Comparison of ENCODE assay signal across 8 cellular contexts in the genomic region with DNA sequence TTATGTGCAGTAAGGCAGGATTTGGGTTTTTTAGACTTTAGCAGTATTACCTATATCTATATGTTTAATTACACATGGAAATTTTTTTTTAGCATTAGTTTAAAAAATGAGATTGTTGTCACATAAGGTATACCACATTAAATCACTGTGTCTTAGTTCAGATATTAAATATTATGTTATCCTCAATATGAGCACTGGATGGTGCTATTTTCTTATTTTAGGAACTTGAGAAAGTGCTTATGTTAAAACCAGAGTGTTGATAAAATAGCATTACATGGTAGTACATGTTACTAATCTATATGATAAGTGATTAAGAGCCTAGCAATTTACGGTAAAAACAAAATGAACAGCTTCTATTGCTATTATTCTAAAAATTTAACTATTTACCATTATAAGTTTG. TPM values are rescaled to one million over a fixed set of nuclear protein-coding genes. Genes with fewer than 3 reads are reported as not detected.
DNase-seq lines count a peak whose midpoint lies in the region; ATAC-seq, FAIRE-seq and TF ChIP-seq lines count a peak whose summit lies in the region.

No MANE protein-coding gene starts in this region.

- no peaks in the 10 kb centered on the region for H3K4me1 ChIP-seq in vagina

- DNase-seq in A172 (ENCODE audit: low spot score) (peak; percentile 28), H54 (ENCODE audit: insufficient read length, low spot score) (peak; percentile 10), SHP77 treated with DMSO at 0.1 percent for 48 hours (lab: John Stamatoyannopoulos, UW) (peak; percentile 20), globus pallidus (ENCODE audit: low spot score) (peak; percentile 18), vagina (ENCODE audit: extremely low spot score in 2 of 2) (no peak), WERI-Rb-1 (no peak)
- DNase-seq in activated CD4-positive, alpha-beta T cell treated with anti-CD3 and anti-CD28 coated beads for 1 hour: no peak

- H3K4me3 ChIP-seq in vagina (no peak overlapping the region), WERI-Rb-1 (ENCODE audit: low read depth, low read length) (no peak overlapping the region)

- no peak overlapping the region for H3K27ac ChIP-seq in vagina
- H3K27ac ChIP-seq in WERI-Rb-1: no peak overlapping the region

- TF ChIP-seq POLR2A in H54 (IDR thresholded peaks at IDR 0.05; ENCODE audit: low read depth, low read length): no peak
- no peak for TF ChIP-seq POLR2A in vagina (IDR thresholded peaks at IDR 0.05)

- H3K27me3 ChIP-seq in vagina (no peaks in the 10 kb centered on the region), WERI-Rb-1 (ENCODE audit: insufficient read depth, low read depth, severe bottlenecking) (no peaks in the 10 kb centered on the region)

- H3K9me3 ChIP-seq in vagina (no peaks in the 10 kb centered on the region), WERI-Rb-1 (ENCODE audit: severe bottlenecking) (peaks cover 14% of the 10 kb centered on the region)

- TF ChIP-seq CTCF in vagina (IDR thresholded peaks at IDR 0.05) (peak in 1 of 3 experiments; percentile 31), WERI-Rb-1 (IDR thresholded peaks at IDR 0.05; ENCODE audit: low read depth, low read length) (no peak)

- no peak for ATAC-seq in GM18909 (IDR thresholded peaks at IDR 0.05; ENCODE audit: poor library complexity, unreplicated experiment)

- intact Hi-C loops in vagina (cut with DNase I): no loop called here

- FAIRE-seq in H54 (lab: Jason Lieb, UNC): peak; percentile 86

- peaks cover 0 to 23% of the 10 kb centered on the region in 2 donors for H3K36me3 ChIP-seq in vagina
- H3K36me3 ChIP-seq in WERI-Rb-1: peaks cover 63% of the 10 kb centered on the region

RNA-seq across cellular contexts. Expression of gene MIOS, which starts 28.8 kb away (rescaled TPM):
- 49.7 and 87.1 TPM in 2 replicates for total RNA-seq in A172 (2014; rRNA removed; shearing (Covaris generic))
- total RNA-seq in vagina: 50.1 TPM

RNA-seq across cellular contexts. Expression of gene UMAD1, which starts 45.1 kb away (rescaled TPM):
- 20.8 and 23.4 TPM in 2 replicates for total RNA-seq in A172 (2014; rRNA removed; shearing (Covaris generic))
- 6.9 TPM for total RNA-seq in vagina

RNA-seq across cellular contexts. Expression of gene COL28A1, which starts 59.8 kb away (rescaled TPM):
- 0.26 TPM in 1 of 2 replicates, not detected in the other for total RNA-seq in A172 (2014; rRNA removed; shearing (Covaris generic))
- 5.4 TPM for total RNA-seq in vagina

Comparison
In these comparisons a context has a peak if more than half of its experiments do, and no peak if none do; other contexts are left out.
1. DNase-seq: peak in A172 (single experiment), H54 (single experiment), SHP77 treated with DMSO at 0.1 percent for 48 hours (single experiment) and globus pallidus (single experiment); none in activated CD4-positive, alpha-beta T cell treated with anti-CD3 and anti-CD28 coated beads for 1 hour (single experiment), vagina (0 of 2) and WERI-Rb-1 (single experiment).